ENCODE assay signal across 1 cellular context in the genomic region with DNA sequence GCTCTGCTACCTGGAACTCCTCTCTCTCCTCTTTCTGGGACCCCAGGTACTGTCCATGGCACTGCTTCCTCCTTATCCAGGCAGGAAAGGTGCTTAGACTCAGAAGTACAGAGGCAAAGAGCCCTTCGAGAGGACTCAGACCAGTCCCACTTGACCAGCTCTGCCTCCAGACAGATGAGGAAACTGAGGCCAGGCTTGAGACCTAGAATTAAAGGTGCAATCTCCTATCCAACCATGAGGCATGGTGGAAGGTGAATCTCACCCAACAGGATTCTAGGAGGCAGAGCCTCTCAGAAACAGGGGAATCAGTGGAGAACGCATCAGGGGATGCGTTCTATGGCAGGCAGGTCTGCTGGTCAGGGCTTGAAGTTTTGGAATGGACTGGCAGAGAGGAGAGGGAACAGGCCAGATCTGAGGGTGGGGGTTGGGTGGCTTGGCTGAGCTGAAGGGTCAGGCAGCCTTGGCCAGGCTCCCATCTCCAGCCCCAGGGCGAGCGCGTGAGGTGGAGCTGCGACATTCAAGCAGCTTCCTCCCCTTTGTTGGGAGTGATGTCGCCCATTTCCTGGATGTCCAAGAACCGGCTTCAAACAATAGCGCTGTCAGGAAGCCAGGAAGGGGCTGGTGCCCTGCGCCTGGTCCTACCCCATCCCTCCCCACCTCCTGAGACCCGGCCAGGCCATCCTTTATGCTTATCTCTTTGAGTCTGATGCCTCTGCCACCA.
TF ChIP-seq lines count a peak whose summit lies in the region.

No MANE protein-coding gene starts in this region.

TF ChIP-seq in HepG2, 621 proteins besides CTCF, POLR2A, EP300 and RAD21:
- TF ChIP-seq, protein P1, sequence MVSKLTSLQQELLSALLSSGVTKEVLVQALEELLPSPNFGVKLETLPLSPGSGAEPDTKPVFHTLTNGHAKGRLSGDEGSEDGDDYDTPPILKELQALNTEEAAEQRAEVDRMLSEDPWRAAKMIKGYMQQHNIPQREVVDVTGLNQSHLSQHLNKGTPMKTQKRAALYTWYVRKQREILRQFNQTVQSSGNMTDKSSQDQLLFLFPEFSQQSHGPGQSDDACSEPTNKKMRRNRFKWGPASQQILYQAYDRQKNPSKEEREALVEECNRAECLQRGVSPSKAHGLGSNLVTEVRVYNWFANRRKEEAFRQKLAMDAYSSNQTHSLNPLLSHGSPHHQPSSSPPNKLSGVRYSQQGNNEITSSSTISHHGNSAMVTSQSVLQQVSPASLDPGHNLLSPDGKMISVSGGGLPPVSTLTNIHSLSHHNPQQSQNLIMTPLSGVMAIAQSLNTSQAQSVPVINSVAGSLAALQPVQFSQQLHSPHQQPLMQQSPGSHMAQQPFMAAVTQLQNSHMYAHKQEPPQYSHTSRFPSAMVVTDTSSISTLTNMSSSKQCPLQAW (CRISPR knock-in tag; IDR thresholded peaks at IDR 0.05) = no peak
- TF ChIP-seq ZNF768 (CRISPR knock-in tag; IDR thresholded peaks at IDR 0.05) = peak; percentile 75
